Comparison of ENCODE assay signal across 31 cellular contexts in the genomic region with DNA sequence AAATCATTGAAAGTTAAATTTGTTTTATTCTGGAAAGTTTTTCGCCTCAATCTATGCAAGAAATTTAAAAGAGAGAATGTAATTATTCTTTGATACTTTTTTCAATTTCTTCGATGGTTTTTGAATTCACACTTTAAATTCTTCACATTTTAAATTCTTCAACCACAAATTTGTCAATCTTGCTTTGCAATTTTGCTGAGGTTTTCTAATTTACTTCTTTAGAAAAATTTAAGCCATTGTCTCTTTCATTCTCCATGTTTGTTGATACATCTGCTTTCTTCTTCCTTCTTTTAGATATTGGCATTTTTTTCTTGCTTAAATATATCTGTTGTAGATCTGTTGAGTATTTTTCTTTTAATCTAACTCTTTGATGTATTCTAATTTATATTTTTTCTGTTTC.
"Had no signal": no experiment of that assay in that cellular context is flagged by ENCODE, and none has a peak within 500 bp of the region (broad histone marks: within the 10 kb centered on the region; RNA-seq: fewer than 3 reads in every experiment).

No MANE protein-coding gene starts in this region.

- DNase-seq: activated CD4-positive, alpha-beta memory T cell treated with anti-CD3 and anti-CD28 coated beads for 36 hours; activated CD4-positive, alpha-beta T cell treated with anti-CD3 and anti-CD28 coated beads for 36 hours; activated CD4-positive, alpha-beta T cell treated with anti-CD3 and anti-CD28 coated beads, Interleukin-2, amount 10 ng/mL, durations not matched to agents 24 days and 14 days; activated CD4-positive, CD25-positive, alpha-beta regulatory T cell; activated CD4-positive, CD25-positive, alpha-beta regulatory T cell treated with anti-CD3 and anti-CD28 coated beads, Interleukin-2, amount 50 U/mL, for 72 hours; activated CD8-positive, alpha-beta memory T cell treated with anti-CD3 and anti-CD28 coated beads, Interleukin-2, amount 10 ng/mL, durations not matched to agents 7 days and 5 days; activated CD8-positive, alpha-beta memory T cell treated with anti-CD3 and anti-CD28 coated beads, Interleukin-2, amount 50 U/mL, for 4 hours; activated CD8-positive, alpha-beta T cell treated with anti-CD3 and anti-CD28 coated beads, Interleukin-2, amount 10 ng/mL, durations not matched to agents 7 days and 5 days; activated effector memory CD4-positive, alpha-beta T cell treated with Interleukin-2 at 50 U/mL for 16 hours; activated gamma-delta T cell treated with Interleukin-2 at 50 U/mL for 16 hours; activated naive CD4-positive, alpha-beta T cell treated with anti-CD3 and anti-CD28 coated beads, Interleukin-2, amount 50 U/mL, for 16 hours; activated naive CD4-positive, alpha-beta T cell treated with Interleukin-2 at 50 U/mL for 16 hours; activated T-cell treated with anti-CD3 and anti-CD28 coated beads, Interleukin-2, amount 50 U/mL, for 24 hours; amniotic stem cell; anterior cingulate cortex; brain microvascular endothelial cell; cortex of kidney; dermis blood vessel endothelial cell; effector CD8-positive, alpha-beta T cell; esophagus squamous epithelium; foreskin fibroblast; gastrocnemius medialis; T-helper 2 cell had no signal

- H3K9me3 Mint-ChIP-seq: activated CD4-positive, alpha-beta memory T cell treated with anti-CD3 and anti-CD28 coated beads for 36 hours; activated CD4-positive, alpha-beta T cell treated with anti-CD3 and anti-CD28 coated beads, Interleukin-2, amount 10 ng/mL, durations not matched to agents 24 days and 14 days; activated T-cell treated with anti-CD3 and anti-CD28 coated beads, Interleukin-2, amount 50 U/mL, for 24 hours; activated T-helper 17 cell treated with anti-CD3 and anti-CD28 coated beads, Interleukin-2, amount 50 U/mL, for 72 hours had no signal

- H3K27me3 ChIP-seq: brain microvascular endothelial cell, esophagus squamous epithelium, gastrocnemius medialis had no signal

- H3K4me3 Mint-ChIP-seq: activated CD4-positive, alpha-beta memory T cell treated with anti-CD3 and anti-CD28 coated beads for 36 hours; activated CD4-positive, alpha-beta T cell treated with anti-CD3 and anti-CD28 coated beads for 36 hours; activated CD4-positive, alpha-beta T cell treated with anti-CD3 and anti-CD28 coated beads, Interleukin-2, amount 10 ng/mL, durations not matched to agents 24 days and 14 days; activated CD8-positive, alpha-beta memory T cell treated with anti-CD3 and anti-CD28 coated beads, Interleukin-2, amount 10 ng/mL, durations not matched to agents 7 days and 5 days; activated CD8-positive, alpha-beta T cell treated with anti-CD3 and anti-CD28 coated beads, Interleukin-2, amount 10 ng/mL, durations not matched to agents 7 days and 5 days; activated naive CD8-positive, alpha-beta T cell; activated T-cell treated with anti-CD3 and anti-CD28 coated beads, Interleukin-2, amount 50 U/mL, for 24 hours; activated T-helper 17 cell treated with anti-CD3 and anti-CD28 coated beads, Interleukin-2, amount 50 U/mL, for 72 hours; central memory CD8-positive, alpha-beta T cell had no signal

- H3K4me1 Mint-ChIP-seq: activated CD4-positive, alpha-beta T cell treated with anti-CD3 and anti-CD28 coated beads for 36 hours; activated CD4-positive, alpha-beta T cell treated with anti-CD3 and anti-CD28 coated beads, Interleukin-2, amount 10 ng/mL, durations not matched to agents 24 days and 14 days; activated CD8-positive, alpha-beta memory T cell treated with anti-CD3 and anti-CD28 coated beads, Interleukin-2, amount 10 ng/mL, durations not matched to agents 7 days and 5 days; activated T-helper 17 cell treated with anti-CD3 and anti-CD28 coated beads, Interleukin-2, amount 50 U/mL, for 72 hours; central memory CD8-positive, alpha-beta T cell had no signal

- H3K36me3 ChIP-seq: brain microvascular endothelial cell, esophagus squamous epithelium, gastrocnemius medialis had no signal

- ATAC-seq: activated CD4-positive, alpha-beta T cell treated with anti-CD3 and anti-CD28 coated beads for 36 hours; activated CD8-positive, alpha-beta memory T cell treated with anti-CD3 and anti-CD28 coated beads, Interleukin-2, amount 10 ng/mL, durations not matched to agents 7 days and 5 days; activated CD8-positive, alpha-beta T cell treated with anti-CD3 and anti-CD28 coated beads, Interleukin-2, amount 10 ng/mL, durations not matched to agents 7 days and 5 days; activated T-helper 17 cell treated with anti-CD3 and anti-CD28 coated beads, Interleukin-2, amount 50 U/mL, for 72 hours; gastrocnemius medialis had no signal

- H3K4me3 ChIP-seq: esophagus squamous epithelium, gastrocnemius medialis had no signal

- H3K27ac Mint-ChIP-seq: activated CD4-positive, alpha-beta memory T cell treated with anti-CD3 and anti-CD28 coated beads for 36 hours; activated CD4-positive, alpha-beta T cell treated with anti-CD3 and anti-CD28 coated beads for 36 hours; activated CD4-positive, alpha-beta T cell treated with anti-CD3 and anti-CD28 coated beads, Interleukin-2, amount 10 ng/mL, durations not matched to agents 24 days and 14 days; activated CD8-positive, alpha-beta memory T cell treated with anti-CD3 and anti-CD28 coated beads, Interleukin-2, amount 10 ng/mL, durations not matched to agents 7 days and 5 days; activated CD8-positive, alpha-beta T cell treated with anti-CD3 and anti-CD28 coated beads, Interleukin-2, amount 10 ng/mL, durations not matched to agents 7 days and 5 days; activated naive CD8-positive, alpha-beta T cell; activated T-cell treated with anti-CD3 and anti-CD28 coated beads, Interleukin-2, amount 50 U/mL, for 24 hours; activated T-helper 17 cell treated with anti-CD3 and anti-CD28 coated beads, Interleukin-2, amount 50 U/mL, for 72 hours had no signal

- H3K4me1 ChIP-seq: esophagus squamous epithelium, gastrocnemius medialis had no signal

- H3K27ac ChIP-seq: brain microvascular endothelial cell, epithelial cell of prostate, esophagus squamous epithelium, gastrocnemius medialis had no signal

- H3K27me3 Mint-ChIP-seq: activated CD4-positive, alpha-beta memory T cell treated with anti-CD3 and anti-CD28 coated beads for 36 hours; activated CD4-positive, alpha-beta T cell treated with anti-CD3 and anti-CD28 coated beads for 36 hours; activated CD4-positive, alpha-beta T cell treated with anti-CD3 and anti-CD28 coated beads, Interleukin-2, amount 10 ng/mL, durations not matched to agents 24 days and 14 days; activated CD8-positive, alpha-beta memory T cell treated with anti-CD3 and anti-CD28 coated beads, Interleukin-2, amount 10 ng/mL, durations not matched to agents 7 days and 5 days; activated T-cell treated with anti-CD3 and anti-CD28 coated beads, Interleukin-2, amount 50 U/mL, for 24 hours; central memory CD8-positive, alpha-beta T cell had no signal

- H3K9me3 ChIP-seq: esophagus squamous epithelium, gastrocnemius medialis had no signal

- FAIRE-seq: astrocyte, bronchial epithelial cell, endometrium, endothelial cell of umbilical vein had no signal

- H3K36me3 Mint-ChIP-seq: activated CD4-positive, alpha-beta memory T cell treated with anti-CD3 and anti-CD28 coated beads for 36 hours; activated CD8-positive, alpha-beta memory T cell treated with anti-CD3 and anti-CD28 coated beads, Interleukin-2, amount 10 ng/mL, durations not matched to agents 7 days and 5 days; activated naive CD8-positive, alpha-beta T cell had no signal
